Comparison of ENCODE assay signal across 12 cellular contexts in the genomic region with DNA sequence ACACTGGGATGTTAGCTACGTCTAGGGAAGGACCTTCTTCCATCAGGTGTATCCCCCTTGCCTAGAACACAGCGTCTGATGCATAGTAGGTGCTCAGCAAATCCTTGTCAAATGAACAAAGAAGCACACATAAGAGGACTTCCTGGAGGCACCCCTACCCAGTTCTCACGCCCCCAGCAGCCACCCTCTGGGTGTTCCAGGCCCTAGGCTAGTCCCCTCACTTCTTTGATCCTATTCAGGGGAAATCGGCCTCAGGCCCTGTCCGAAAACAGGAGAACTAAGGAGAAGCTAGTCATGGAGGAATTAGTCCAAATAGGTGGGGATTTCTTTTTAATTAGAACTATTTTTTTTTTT.
DNase-seq lines count a peak whose midpoint lies in the region; ATAC-seq and TF ChIP-seq lines count a peak whose summit lies in the region.
"Had no signal": no experiment of that assay in that cellular context is flagged by ENCODE, and none has a peak within 500 bp of the region (broad histone marks: within the 10 kb centered on the region; RNA-seq: fewer than 3 reads in every experiment).

No MANE protein-coding gene starts in this region.

- H3K4me1 Mint-ChIP-seq in chondrocyte (ENCODE audit: low read depth) (peaks cover 75% of the 10 kb centered on the region), memory B cell (peaks cover 29% of the 10 kb centered on the region)
- peaks cover 45% of the 10 kb centered on the region in 2 donors for H3K4me1 Mint-ChIP-seq in stimulated activated naive B cell treated with anti-CD40 and anti-IgM and Interleukin-4, amounts not matched to agents 10 μg/mL and 1 μg/mL and 100 μg/mL, for 72 hours

- no peak for ATAC-seq in memory B cell (ENCODE audit: low read depth)
- ATAC-seq in stimulated activated naive B cell treated with anti-CD40 and anti-IgM and Interleukin-4, amounts not matched to agents 10 μg/mL and 1 μg/mL and 100 μg/mL, for 72 hours (replicated peaks) = peak in 1 of 2 donors; percentile 22
- ATAC-seq: T-helper 17 cell had no signal

- DNase-seq in HL-60 (ENCODE audit: low read depth in 1 of 2, low spot score in 1 of 2) (no peak), chondrocyte (ENCODE audit: low spot score) (no peak), memory B cell (ENCODE audit: low spot score in 2 of 2) (no peak), H4 (ENCODE audit: low spot score) (no peak), GOT3 (lab: John Stamatoyannopoulos, UW) (no peak), G401 (ENCODE audit: low spot score) (no peak), cerebellar cortex (ENCODE audit: low spot score) (no peak)
- no peak for DNase-seq in stimulated activated naive B cell treated with anti-CD40 and anti-IgM and Interleukin-4, amounts not matched to agents 10 μg/mL and 1 μg/mL and 100 μg/mL, for 72 hours
- DNase-seq: activated T-cell treated with anti-CD3 and anti-CD28 coated beads, Interleukin-2, amount 50 U/mL, for 24 hours; occipital lobe; stimulated activated CD4-positive, alpha-beta T cell treated with anti-CD3 and anti-CD28 coated beads, Interleukin-2, amount 100 ng/mL, for 24 hours; T-helper 17 cell had no signal

- H3K9me3 Mint-ChIP-seq in chondrocyte (ENCODE audit: low read depth) (peaks cover 3% of the 10 kb centered on the region), memory B cell (no peaks in the 10 kb centered on the region)
- no peaks in the 10 kb centered on the region for H3K9me3 Mint-ChIP-seq in stimulated activated naive B cell treated with anti-CD40 and anti-IgM and Interleukin-4, amounts not matched to agents 10 μg/mL and 1 μg/mL and 100 μg/mL, for 72 hours
- H3K9me3 Mint-ChIP-seq: activated T-cell treated with anti-CD3 and anti-CD28 coated beads, Interleukin-2, amount 50 U/mL, for 24 hours had no signal

- no peaks in the 10 kb centered on the region for H3K27me3 Mint-ChIP-seq in chondrocyte (ENCODE audit: low read depth)
- H3K27me3 Mint-ChIP-seq in memory B cell = no peaks in the 10 kb centered on the region
- no peaks in the 10 kb centered on the region for H3K27me3 Mint-ChIP-seq in stimulated activated naive B cell treated with anti-CD40 and anti-IgM and Interleukin-4, amounts not matched to agents 10 μg/mL and 1 μg/mL and 100 μg/mL, for 72 hours

- no peak overlapping the region for H3K4me3 ChIP-seq in HL-60 (replicated peaks; ENCODE audit: insufficient read depth, low read length)

- H3K27ac ChIP-seq in HL-60 (replicated peaks) = peak overlapping the region; percentile 83

- H3K36me3 Mint-ChIP-seq in chondrocyte (ENCODE audit: low read depth) (no peaks in the 10 kb centered on the region), memory B cell (no peaks in the 10 kb centered on the region)
- peaks cover 0 to 2% of the 10 kb centered on the region in 2 donors for H3K36me3 Mint-ChIP-seq in stimulated activated naive B cell treated with anti-CD40 and anti-IgM and Interleukin-4, amounts not matched to agents 10 μg/mL and 1 μg/mL and 100 μg/mL, for 72 hours

- H3K27ac Mint-ChIP-seq in chondrocyte (ENCODE audit: unreplicated experiment) = peak overlapping the region; percentile 90
- H3K27ac Mint-ChIP-seq in memory B cell = peak overlapping the region; percentile 67
- H3K27ac Mint-ChIP-seq in stimulated activated naive B cell treated with anti-CD40 and anti-IgM and Interleukin-4, amounts not matched to agents 10 μg/mL and 1 μg/mL and 100 μg/mL, for 72 hours = peak overlapping the region; percentile 47
- H3K27ac Mint-ChIP-seq: activated T-cell treated with anti-CD3 and anti-CD28 coated beads, Interleukin-2, amount 50 U/mL, for 24 hours; T-helper 17 cell had no signal

- H3K4me3 Mint-ChIP-seq in chondrocyte (ENCODE audit: unreplicated experiment) (no peak overlapping the region), memory B cell (no peak overlapping the region)
- H3K4me3 Mint-ChIP-seq in stimulated activated naive B cell treated with anti-CD40 and anti-IgM and Interleukin-4, amounts not matched to agents 10 μg/mL and 1 μg/mL and 100 μg/mL, for 72 hours = no peak overlapping the region
- H3K4me3 Mint-ChIP-seq: activated T-cell treated with anti-CD3 and anti-CD28 coated beads, Interleukin-2, amount 50 U/mL, for 24 hours; T-helper 17 cell had no signal

- TF ChIP-seq CTCF in HL-60 (IDR thresholded peaks at IDR 0.05; ENCODE audit: insufficient read depth, low read length) (no peak), chondrocyte (IDR thresholded peaks at IDR 0.05) (no peak)

- no peaks in the 10 kb centered on the region for H3K27me3 ChIP-seq in HL-60 (ENCODE audit: insufficient read depth, poor library complexity, severe bottlenecking)

- in situ Hi-C loops in G401 (cut with HindIII; ENCODE audit: low sequenced_read_pairs) = no loop called here
